In the genomic region with DNA sequence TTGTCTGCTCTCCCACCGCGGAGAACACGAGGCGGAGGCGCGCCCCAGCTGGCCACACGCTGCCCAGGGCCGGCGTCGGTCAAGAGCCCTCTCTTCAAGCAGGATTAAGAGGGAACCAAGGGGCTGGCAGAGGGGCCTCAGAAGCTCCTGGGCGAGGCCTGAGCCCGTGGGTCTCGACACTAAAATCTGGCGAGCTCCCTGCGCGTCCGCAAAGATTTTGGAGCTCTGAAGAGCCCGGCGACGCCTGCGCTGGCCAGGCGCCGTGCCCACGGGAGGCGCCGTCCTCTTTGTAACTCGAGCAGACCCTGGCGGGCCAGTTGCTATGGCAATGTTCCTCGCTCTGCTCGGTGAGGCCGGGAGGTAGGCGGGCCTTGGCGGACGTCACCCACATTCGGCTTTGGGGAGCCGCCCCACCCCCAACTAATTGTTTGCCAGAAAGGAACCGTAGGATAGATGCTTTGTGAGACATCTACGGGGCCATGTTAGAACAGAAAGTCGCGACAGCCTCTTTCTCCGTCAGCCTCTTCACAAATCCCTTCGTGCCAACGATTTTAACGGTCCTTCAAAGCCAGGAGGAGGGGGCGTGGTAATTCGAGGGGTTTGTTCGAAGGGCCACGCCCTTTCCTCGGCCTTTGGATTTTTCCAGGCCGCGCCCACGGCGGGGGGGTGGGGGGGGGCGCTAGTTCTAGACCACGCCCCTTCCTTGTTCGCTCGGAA, we compare ENCODE assay signal across 8 cellular contexts. TPM values are rescaled to one million over a fixed set of nuclear protein-coding genes. Genes with fewer than 3 reads are reported as not detected.
A peak's percentile ranks its signal among the peaks of the same experiment; 100 is the strongest.
DNase-seq lines count a peak whose midpoint lies in the region; ATAC-seq and TF ChIP-seq lines count a peak whose summit lies in the region.

No MANE protein-coding gene starts in this region.

- TF ChIP-seq POLR2A in adrenal gland (IDR thresholded peaks at IDR 0.05) = peak in 1 of 2 donors; percentile 87

- DNase-seq in NCI-H1105 treated with DMSO at 0.1 percent for 48 hours (lab: John Stamatoyannopoulos, UW) (peak; percentile 91), T follicular helper cell (ENCODE audit: low read depth) (peak; percentile 84), adrenal gland (peak; percentile 95 to 98 (median 98)), heart right ventricle (peak; percentile 92 to 95), posterior vena cava (ENCODE audit: low spot score) (peak; percentile 99), upper lobe of right lung (peak; percentile 97)

- peak; percentile 58 for ATAC-seq in HG02678 (IDR thresholded peaks at IDR 0.05; ENCODE audit: unreplicated experiment)
- peak; percentile 80 to 90 (median 85) for ATAC-seq in heart right ventricle
- ATAC-seq in upper lobe of right lung = peak; percentile 81

- intact Hi-C loops in adrenal gland (cut with DNase I) = no loop called here
- intact Hi-C loops in heart right ventricle (cut with DNase I) = loop anchor here in 6 of 10 donors (1.0 to 10.0 kb wide), 4 partner anchors 80 to 383 kb away; a partner anchor contains a TSS
- intact Hi-C loops in posterior vena cava (cut with DNase I) = loop anchor here in 1 of 2 donors (5.0 kb wide), 1 partner anchor 100 kb away; a partner anchor contains a TSS
- intact Hi-C loops in upper lobe of right lung (cut with DNase I) = no loop called here

- WGBS in adrenal gland, 4 donors = 0% methylated on average over 9 to 57 of the region's 57 CpGs
- WGBS in heart right ventricle, 2 donors = 0% methylated on average over 57 of the region's 57 CpGs

- H3K27me3 ChIP-seq in adrenal gland (no peaks in the 10 kb centered on the region), heart right ventricle (no peaks in the 10 kb centered on the region), upper lobe of right lung (no peaks in the 10 kb centered on the region)

- peak overlapping the region; percentile 90 to 100 (median 99) for H3K27ac ChIP-seq in adrenal gland
- peak overlapping the region; percentile 95 to 100 (median 98) for H3K27ac ChIP-seq in heart right ventricle
- peak overlapping the region; percentile 98 for H3K27ac ChIP-seq in upper lobe of right lung

- peak overlapping the region; percentile 7 to 88 (median 52) for H3K4me3 ChIP-seq in adrenal gland
- H3K4me3 ChIP-seq in heart right ventricle = peak overlapping the region; percentile 47 to 87 (median 80)
- H3K4me3 ChIP-seq in upper lobe of right lung = peak overlapping the region; percentile 63

- no peaks in the 10 kb centered on the region for H3K9me3 ChIP-seq in adrenal gland (replicated peaks in 1 of 3)
- H3K9me3 ChIP-seq in heart right ventricle = no peaks in the 10 kb centered on the region
- H3K9me3 ChIP-seq in upper lobe of right lung = no peaks in the 10 kb centered on the region

- H3K36me3 ChIP-seq in adrenal gland (replicated peaks in 1 of 2) (no peaks in the 10 kb centered on the region), heart right ventricle (no peaks in the 10 kb centered on the region), upper lobe of right lung (peaks cover under 1% of the 10 kb centered on the region)

- TF ChIP-seq CTCF in GM12872 (IDR thresholded peaks at IDR 0.05; ENCODE audit: insufficient read depth, low read depth, low read length) (0 out of 3 replicates have a peak, but pooled peaks have one; percentile 12), adrenal gland (IDR thresholded peaks at IDR 0.05) (peak in 2 of 6 experiments; percentile 14 to 15), heart right ventricle (IDR thresholded peaks at IDR 0.05) (peak in 6 of 9 donors; percentile 1 to 36 (median 24)), upper lobe of right lung (IDR thresholded peaks at IDR 0.05) (peak; percentile 14)

- peaks cover 28 to 43% of the 10 kb centered on the region in 2 donors for H3K4me1 ChIP-seq in adrenal gland (replicated peaks in 1 of 2)
- peaks cover 5 to 48% (median 43%) of the 10 kb centered on the region in 9 donors for H3K4me1 ChIP-seq in heart right ventricle
- peaks cover 40% of the 10 kb centered on the region for H3K4me1 ChIP-seq in upper lobe of right lung

RNA-seq across cellular contexts. Expression of a gene that starts 0.7 kb away (rescaled TPM):
- total RNA-seq in adrenal gland (100 to 1,000 TPM in 2 of 8 donors, 10 to 100 TPM in 6; 49.8 to 109 (median 71.4) TPM), heart right ventricle (10 to 100 TPM; 20.9 to 29.8 (median 21.9) TPM), posterior vena cava (10 to 100 TPM; 46.5 to 47.1 TPM), upper lobe of right lung (101 TPM)
- polyA plus RNA-seq in adrenal gland (10 to 100 TPM; 25.6 to 64.0 (median 47.9) TPM), heart right ventricle (10 to 100 TPM; 22.2 to 24.4 TPM)

RNA-seq across cellular contexts. Expression of a gene that starts 7.3 kb away (rescaled TPM):
- total RNA-seq in adrenal gland (10 to 100 TPM; 20.0 to 86.2 (median 52.2) TPM), heart right ventricle (10 to 100 TPM; 13.9 to 31.5 (median 21.5) TPM), posterior vena cava (10 to 100 TPM; 19.2 to 30.1 TPM), upper lobe of right lung (79.0 TPM)
- polyA plus RNA-seq in adrenal gland (10 to 100 TPM; 12.2 to 38.5 (median 21.7) TPM), heart right ventricle (10 to 100 TPM in 1 of 2 donors, 1 to 10 TPM in 1; 4.8 to 17.6 TPM)

Comparison
In these comparisons a context has a peak if more than half of its experiments do, and no peak if none do; other contexts are left out.
1. Peak in every context shown above with its lines: DNase-seq, ATAC-seq, H3K4me3 ChIP-seq and H3K27ac ChIP-seq.
2. intact Hi-C loops: an anchor here in heart right ventricle (1.0 to 10.0 kb wide); none called in adrenal gland and upper lobe of right lung.